Comparison of ENCODE assay signal across 1 cellular context in genomic region chr1:204828352-204828850, GRCh38.
TF ChIP-seq lines count a peak whose summit lies in the region.

No MANE protein-coding gene starts in this region.

TF ChIP-seq in endothelial cell of umbilical vein, 7 proteins besides CTCF, POLR2A, EP300 and RAD21 (continued from another document):
- TF ChIP-seq POLR2AphosphoS5 (IDR thresholded peaks at IDR 0.05; ENCODE audit: insufficient read depth, low read depth, low read length) (no peak), MAX (IDR thresholded peaks at IDR 0.05; ENCODE audit: insufficient read depth, insufficient read length) (no peak), MYC (IDR thresholded peaks at IDR 0.05; ENCODE audit: low read depth, low read length) (no peak), GATA2 (IDR thresholded peaks at IDR 0.05; ENCODE audit: insufficient read depth, insufficient read length, low read depth, low read length) (no peak), EZH2 (IDR thresholded peaks at IDR 0.05; ENCODE audit: borderline replicate concordance, low read depth, low read length, severe bottlenecking) (no peak)
